Comparison of ENCODE assay signal across 8 cellular contexts in the genomic region with DNA sequence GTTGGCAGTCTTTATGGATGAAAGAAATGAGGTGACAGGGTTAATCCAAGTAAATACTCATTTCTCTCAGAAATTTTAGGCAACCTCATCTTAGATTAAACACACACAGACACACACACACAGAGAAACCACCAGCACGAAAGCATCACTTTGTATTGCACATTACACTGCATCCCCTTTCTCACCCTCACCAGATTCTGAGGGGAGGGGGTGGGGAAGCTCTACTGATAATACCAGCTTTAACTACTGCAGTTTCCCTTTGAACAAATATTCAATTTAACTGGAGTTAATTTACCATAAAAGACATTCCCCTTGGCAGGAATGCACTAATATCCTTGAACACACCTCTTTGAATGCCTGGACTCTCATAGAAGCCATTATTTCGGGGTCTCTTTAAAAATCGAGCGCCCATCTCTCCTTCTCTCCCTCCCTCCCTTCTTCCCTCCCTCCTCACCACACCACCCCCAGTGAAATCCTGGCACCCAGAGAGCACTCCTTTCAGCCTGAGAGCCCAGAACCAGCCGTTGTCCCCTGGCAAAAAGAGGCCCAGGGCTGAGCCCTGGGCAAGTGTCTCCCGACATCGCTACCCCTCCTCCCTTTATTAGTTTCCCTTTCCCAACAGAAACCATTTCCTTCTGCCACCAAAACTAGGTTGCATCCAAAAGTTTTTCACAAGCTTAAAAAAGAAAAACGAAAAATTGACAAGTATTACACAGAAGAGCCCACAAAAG. TPM values are rescaled to one million over a fixed set of nuclear protein-coding genes. Genes with fewer than 3 reads are reported as not detected.
A peak's percentile ranks its signal among the peaks of the same experiment; 100 is the strongest.
DNase-seq lines count a peak whose midpoint lies in the region; ATAC-seq and TF ChIP-seq lines count a peak whose summit lies in the region.

No MANE protein-coding gene starts in this region.

- H3K4me3 ChIP-seq in heart left ventricle, result peak overlapping the region; percentile 48 to 90 (median 80)
- peak overlapping the region; percentile 70 to 78 for H3K4me3 ChIP-seq in muscle layer of duodenum (ENCODE audit: low read depth in 1 of 2, low read length in 2 of 2)

- H3K36me3 ChIP-seq in heart left ventricle (no peaks in the 10 kb centered on the region), muscle layer of duodenum (ENCODE audit: control insufficient read depth in 1 of 2, insufficient read depth in 2 of 2, low read length in 2 of 2) (no peaks in the 10 kb centered on the region)

- peak in 3 of 5 donors; percentile 37 to 57 (median 47) for DNase-seq in heart left ventricle
- no peak for DNase-seq in cardiac septum (ENCODE audit: low spot score)
- DNase-seq in dermis blood vessel endothelial cell, result peak; percentile 35
- DNase-seq in GM03348 (ENCODE audit: low spot score), result no peak

- WGBS in heart left ventricle, 4 donors, result 8 to 25% (median 17%) methylated on average over 8 of the region's 8 CpGs

- peaks cover 0 to 40% (median 0%) of the 10 kb centered on the region in 9 donors for H3K27me3 ChIP-seq in heart left ventricle
- no peaks in the 10 kb centered on the region for H3K27me3 ChIP-seq in muscle layer of duodenum (ENCODE audit: low read depth, low read length)

- no peak for TF ChIP-seq POLR2A in heart left ventricle (IDR thresholded peaks at IDR 0.05)

- H3K9me3 ChIP-seq in heart left ventricle (no peaks in the 10 kb centered on the region), muscle layer of duodenum (ENCODE audit: control insufficient read depth in 1 of 2, low read length in 2 of 2) (no peaks in the 10 kb centered on the region)

- ATAC-seq in heart left ventricle (no peak), HG03108 (IDR thresholded peaks at IDR 0.05; ENCODE audit: unreplicated experiment) (no peak), HG03439 (IDR thresholded peaks at IDR 0.05; ENCODE audit: unreplicated experiment) (no peak), GM18502 (IDR thresholded peaks at IDR 0.05; ENCODE audit: poor library complexity, unreplicated experiment) (no peak)

- H3K4me1 ChIP-seq in heart left ventricle (peaks cover 5 to 59% (median 39%) of the 10 kb centered on the region in 12 donors), muscle layer of duodenum (ENCODE audit: control insufficient read depth in 1 of 2, insufficient read depth in 2 of 2, low read length in 2 of 2) (peaks cover 0 to 28% of the 10 kb centered on the region in 2 donors)

- H3K27ac ChIP-seq in heart left ventricle, result peak overlapping the region; percentile 93 to 100 (median 99)
- H3K27ac ChIP-seq in muscle layer of duodenum (ENCODE audit: low read length), result peak overlapping the region; percentile 78

- TF ChIP-seq CTCF in heart left ventricle (IDR thresholded peaks at IDR 0.05), result no peak

- intact Hi-C loops in heart left ventricle (cut with DNase I) (loop anchor here (2.0 to 10.0 kb wide), 12 partner anchors 32 to 752 kb away; no protein-coding TSS in a partner anchor), cardiac septum (cut with DNase I) (loop anchor here (5.0 to 10.0 kb wide), 3 partner anchors 114 to 889 kb away; no protein-coding TSS in a partner anchor)

RNA-seq across cellular contexts. Expression of a gene that starts 2.8 kb away (rescaled TPM):
- 100 to 1,000 TPM in 5 of 9 donors, 10 to 100 TPM in 4; 80.9 to 148 (median 116) TPM for total RNA-seq in heart left ventricle
- 10 to 100 TPM; 24.5 to 36.3 TPM for polyA plus RNA-seq in heart left ventricle
- total RNA-seq in cardiac septum, result 129 TPM
- total RNA-seq in dermis blood vessel endothelial cell, result 153 and 193 TPM in 2 replicates

Comparison
In these comparisons a context has a peak if more than half of its experiments do, and no peak if none do; other contexts are left out.
1. DNase-seq: peak in heart left ventricle (3 of 5) and dermis blood vessel endothelial cell (single experiment); none in cardiac septum (single experiment) and GM03348 (single experiment).